In genomic region chr19:42311612-42312160, GRCh38 we compare ENCODE assay signal across 1 cellular context.
TF ChIP-seq lines count a peak whose summit lies in the region.

No MANE protein-coding gene starts in this region.

TF ChIP-seq in H1, 55 proteins besides CTCF, POLR2A, EP300 and RAD21:
- TF ChIP-seq KDM5A (IDR thresholded peaks at IDR 0.05; ENCODE audit: low read length) (no peak), SIRT6 (IDR thresholded peaks at IDR 0.05; ENCODE audit: low read length) (no peak), NANOG (IDR thresholded peaks at IDR 0.05; ENCODE audit: insufficient read depth, low read depth, low read length, poor library complexity, severe bottlenecking) (no peak), SP2 (IDR thresholded peaks at IDR 0.05; ENCODE audit: low read length) (no peak), JUND (IDR thresholded peaks at IDR 0.05; ENCODE audit: low read length) (no peak), TEAD4 (IDR thresholded peaks at IDR 0.05; ENCODE audit: low read depth, low read length) (no peak), SIN3A (conservative IDR thresholded peaks at IDR 0.05 in 1 of 2, IDR thresholded peaks at IDR 0.05 in 1 of 2; ENCODE audit: low read depth in 1 of 2, low read length in 2 of 2) (no peak), CHD7 (IDR thresholded peaks at IDR 0.05; ENCODE audit: insufficient replicate concordance, low read length) (no peak), CHD2 (IDR thresholded peaks at IDR 0.05; ENCODE audit: low read length) (no peak), ZNF274 (IDR thresholded peaks at IDR 0.05; ENCODE audit: borderline replicate concordance, extremely low read depth, low read length) (no peak), BACH1 (IDR thresholded peaks at IDR 0.05; ENCODE audit: low read length) (no peak)
